ENCODE assay signal across 8 cellular contexts in the genomic region with DNA sequence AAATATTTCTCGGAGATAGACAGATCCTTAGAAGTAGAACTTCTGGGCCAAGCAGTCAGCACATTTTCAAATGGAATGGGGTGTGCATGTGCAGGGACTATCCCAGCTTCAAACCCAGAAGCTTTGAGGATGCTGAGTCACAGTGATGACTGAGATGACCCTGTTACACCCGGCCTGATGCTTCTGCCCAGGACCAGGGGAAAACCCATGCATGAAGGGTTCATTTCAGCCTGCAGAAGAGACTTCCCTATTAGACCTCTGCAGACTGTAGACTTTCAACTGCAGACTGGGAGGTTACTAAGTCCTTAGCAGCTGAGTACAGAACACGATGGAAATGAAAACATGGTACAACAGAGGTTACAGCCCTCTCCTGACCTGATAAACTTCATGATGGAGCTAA. TPM values are rescaled to one million over a fixed set of nuclear protein-coding genes. Genes with fewer than 3 reads are reported as not detected.
A peak's percentile ranks its signal among the peaks of the same experiment; 100 is the strongest.
DNase-seq lines count a peak whose midpoint lies in the region; ATAC-seq and TF ChIP-seq lines count a peak whose summit lies in the region.

No MANE protein-coding gene starts in this region.

- peaks cover 1% of the 10 kb centered on the region for H3K4me1 Mint-ChIP-seq in mesothelial cell of epicardium

- intact Hi-C loops in spleen (cut with DNase I; ENCODE audit: low total_unique reads), result no loop called here

- no peaks in the 10 kb centered on the region for H3K36me3 ChIP-seq in spleen

- H3K9me3 ChIP-seq in spleen, result no peaks in the 10 kb centered on the region

- ATAC-seq in HG02642 (IDR thresholded peaks at IDR 0.05; ENCODE audit: poor library complexity, unreplicated experiment), result peak; percentile 94

- no peak overlapping the region for H3K4me3 ChIP-seq in spleen

- no peak for TF ChIP-seq POLR2A in spleen (IDR thresholded peaks at IDR 0.05)

- peaks cover 0 to 4% (median 0%) of the 10 kb centered on the region in 6 donors for H3K4me1 ChIP-seq in spleen

- TF ChIP-seq CTCF in spleen (IDR thresholded peaks at IDR 0.05 in 8 of 11, conservative IDR thresholded peaks at IDR 0.05 in 3 of 11) (no peak), mesothelial cell of epicardium (IDR thresholded peaks at IDR 0.05; ENCODE audit: unreplicated experiment) (no peak)

- H3K27ac Mint-ChIP-seq in mesothelial cell of epicardium, result no peak overlapping the region

- 28 to 40% (median 30%) methylated on average over 3 of the region's 3 CpGs for WGBS in spleen, 5 donors

- H3K27ac ChIP-seq in spleen, result no peak overlapping the region

- peaks cover 0 to 47% (median 0%) of the 10 kb centered on the region in 7 donors for H3K27me3 ChIP-seq in spleen (replicated peaks in 1 of 7)

- H3K4me3 Mint-ChIP-seq in mesothelial cell of epicardium, result no peak overlapping the region

- H3K27me3 Mint-ChIP-seq in mesothelial cell of epicardium (ENCODE audit: low read depth), result peaks cover 18% of the 10 kb centered on the region

- peak; percentile 19 for DNase-seq in activated CD4-positive, alpha-beta T cell treated with anti-CD3 and anti-CD28 coated beads for 24 hours (ENCODE audit: low read depth in 2 of 2)
- no peak for DNase-seq in activated CD4-positive, alpha-beta T cell treated with anti-CD3 and anti-CD28 coated beads, Interleukin-2, amount 50 U/mL, for 1 hour
- DNase-seq in NK-92 treated with Interleukin-12 subunit alpha and Interleukin-12 subunit beta, amount 100 ng/mL, for 24 hours (lab: John Stamatoyannopoulos, UW), result peak; percentile 61
- DNase-seq in kidney glomerular epithelial cell (lab: John Stamatoyannopoulos, UW) (peak; percentile 40), spleen (no peak), mesothelial cell of epicardium (ENCODE audit: low spot score in 2 of 2, unreplicated experiment in 2 of 2) (no peak), germinal center (ENCODE audit: low spot score) (no peak)

- no peaks in the 10 kb centered on the region for H3K36me3 Mint-ChIP-seq in mesothelial cell of epicardium

- peaks cover 8% of the 10 kb centered on the region for H3K9me3 Mint-ChIP-seq in mesothelial cell of epicardium

RNA-seq across cellular contexts. Expression of gene OR2AT4, which starts 3.6 kb away (rescaled TPM):
- not detected for total RNA-seq in spleen
- not detected for polyA plus RNA-seq in spleen
- total RNA-seq in mesothelial cell of epicardium, result not detected in 3 replicates

RNA-seq across cellular contexts. Expression of gene SLCO2B1, which starts 50.6 kb away (rescaled TPM):
- total RNA-seq in spleen (100 to 1,000 TPM in 5 of 7 donors, 10 to 100 TPM in 2; 75.1 to 307 (median 181) TPM), mesothelial cell of epicardium (0.44 to 0.45 TPM in 2 of 3 replicates, not detected in the other)
- 10 to 100 TPM; 10.2 to 18.4 (median 14.4) TPM for polyA plus RNA-seq in spleen

Comparison
In these comparisons a context has a peak if more than half of its experiments do, and no peak if none do; other contexts are left out.
1. DNase-seq: peak in activated CD4-positive, alpha-beta T cell treated with anti-CD3 and anti-CD28 coated beads for 24 hours (2 of 2), NK-92 treated with Interleukin-12 subunit alpha and Interleukin-12 subunit beta, amount 100 ng/mL, for 24 hours (single experiment) and kidney glomerular epithelial cell (single experiment); none in activated CD4-positive, alpha-beta T cell treated with anti-CD3 and anti-CD28 coated beads, Interleukin-2, amount 50 U/mL, for 1 hour (single experiment), spleen (single experiment), mesothelial cell of epicardium (0 of 2) and germinal center (single experiment).
2. RNA of gene SLCO2B1, which starts 50.6 kb away (total RNA-seq): 75.1 to 307 TPM in spleen; 0.44 to 0.45 TPM in mesothelial cell of epicardium; every median in the first group is over 10 times any median in the second.